8 cellular contexts compared by ENCODE assay signal in the genomic region with DNA sequence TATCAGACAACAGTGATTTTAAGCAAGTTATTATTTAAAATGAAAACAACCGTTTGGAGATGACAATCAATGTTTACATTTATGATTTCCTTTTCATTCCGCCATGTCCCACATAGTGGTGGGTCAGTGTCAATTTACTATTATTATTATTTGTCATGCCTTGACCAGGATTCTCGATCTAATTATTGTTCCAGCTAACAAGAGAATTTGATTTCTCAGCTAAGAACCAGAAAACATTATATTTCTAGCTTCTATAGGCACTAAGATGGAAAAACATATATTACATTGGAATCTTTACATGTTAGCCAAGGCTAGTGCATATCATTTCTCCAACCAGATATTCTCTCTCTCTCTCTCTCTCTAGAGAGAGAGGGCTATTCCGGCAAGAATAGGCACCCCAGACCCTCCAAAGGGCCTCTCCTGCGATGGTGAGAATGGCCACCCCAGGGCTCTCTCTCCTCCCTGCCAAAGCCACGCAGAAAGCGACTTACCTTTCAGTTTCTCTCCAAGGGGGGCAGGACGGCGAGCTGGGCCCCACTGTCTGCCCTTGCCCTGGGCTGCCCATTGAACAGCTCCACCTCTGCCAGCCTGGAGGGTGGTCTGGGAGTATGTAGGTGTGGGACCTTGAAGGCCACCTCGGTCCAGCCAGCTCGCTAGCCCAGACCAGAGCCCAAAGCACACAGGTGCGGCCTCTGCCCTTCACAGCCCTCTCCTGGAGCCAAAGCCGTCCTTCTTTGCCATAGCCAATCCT. TPM values are rescaled to one million over a fixed set of nuclear protein-coding genes. Genes with fewer than 3 reads are reported as not detected.
DNase-seq lines count a peak whose midpoint lies in the region; ATAC-seq and TF ChIP-seq lines count a peak whose summit lies in the region.

No MANE protein-coding gene starts in this region.

- H3K79me2 ChIP-seq in neural progenitor cell (ENCODE audit: low read depth), result no peaks in the 10 kb centered on the region

- peak overlapping the region in 3 of 4 donors; percentile 47 to 81 (median 50) for H3K4me3 Mint-ChIP-seq in CD4-positive, CD25-positive, alpha-beta regulatory T cell
- H3K4me3 Mint-ChIP-seq in brain (peak overlapping the region; percentile 45 to 92 (median 83)), neural progenitor cell (no peak overlapping the region)

- no peaks in the 10 kb centered on the region for H3K36me3 Mint-ChIP-seq in CD4-positive, CD25-positive, alpha-beta regulatory T cell
- H3K36me3 Mint-ChIP-seq in brain, result peaks cover 9% of the 10 kb centered on the region
- H3K36me3 Mint-ChIP-seq in neural progenitor cell, result peaks cover 2% of the 10 kb centered on the region

- peaks cover 9 to 50% (median 23%) of the 10 kb centered on the region in 4 donors for H3K4me1 Mint-ChIP-seq in CD4-positive, CD25-positive, alpha-beta regulatory T cell
- H3K4me1 Mint-ChIP-seq in brain, result peaks cover 28% of the 10 kb centered on the region
- peaks cover 5% of the 10 kb centered on the region for H3K4me1 Mint-ChIP-seq in neural progenitor cell

- H3K9me3 Mint-ChIP-seq in CD4-positive, CD25-positive, alpha-beta regulatory T cell, result peaks cover 0 to 7% (median 0%) of the 10 kb centered on the region in 7 donors
- peaks cover 0 to 34% (median 9%) of the 10 kb centered on the region in 5 experiments for H3K9me3 Mint-ChIP-seq in brain
- H3K9me3 Mint-ChIP-seq in neural progenitor cell, result peaks cover 28% of the 10 kb centered on the region

- H3K27ac ChIP-seq in CD4-positive, CD25-positive, alpha-beta regulatory T cell (ENCODE audit: insufficient read depth, low read length, poor library complexity, severe bottlenecking), result no peak overlapping the region
- H3K27ac ChIP-seq in neural progenitor cell, result no peak overlapping the region

- no peaks in the 10 kb centered on the region for H3F3A ChIP-seq in neural progenitor cell (ENCODE audit: low read depth)

- H3K27ac Mint-ChIP-seq in CD4-positive, CD25-positive, alpha-beta regulatory T cell, result no peak overlapping the region
- H3K27ac Mint-ChIP-seq in brain (peak overlapping the region in 2 of 5 experiments; percentile 77 to 90), neural progenitor cell (no peak overlapping the region)

- no peak overlapping the region for H2AFZ ChIP-seq in neural progenitor cell (replicated peaks)

- no peak for DNase-seq in CD4-positive, CD25-positive, alpha-beta regulatory T cell
- DNase-seq in neural progenitor cell (ENCODE audit: low spot score) (no peak), putamen (ENCODE audit: low spot score) (no peak), G401 (ENCODE audit: low spot score) (no peak), mesenteric fat pad (ENCODE audit: low spot score) (no peak), NCI-H1436 (lab: John Stamatoyannopoulos, UW) (no peak)

- H3K27me3 Mint-ChIP-seq in CD4-positive, CD25-positive, alpha-beta regulatory T cell, result peaks cover 88% of the 10 kb centered on the region
- peaks cover 100% of the 10 kb centered on the region for H3K27me3 Mint-ChIP-seq in brain
- peaks cover 95% of the 10 kb centered on the region for H3K27me3 Mint-ChIP-seq in neural progenitor cell (ENCODE audit: insufficient read depth, low read depth)

- in situ Hi-C loops in G401 (cut with HindIII; ENCODE audit: low sequenced_read_pairs), result no loop called here

- peaks cover 56% of the 10 kb centered on the region for H3K27me3 ChIP-seq in CD4-positive, CD25-positive, alpha-beta regulatory T cell (ENCODE audit: control insufficient read depth, insufficient read depth, low read length)
- peaks cover 100% of the 10 kb centered on the region for H3K27me3 ChIP-seq in neural progenitor cell

- no peak overlapping the region for H3K9ac ChIP-seq in neural progenitor cell

- peaks cover 37% of the 10 kb centered on the region for H3K4me1 ChIP-seq in CD4-positive, CD25-positive, alpha-beta regulatory T cell (ENCODE audit: control insufficient read depth, insufficient read depth, low read length, poor library complexity, severe bottlenecking)
- H3K4me1 ChIP-seq in neural progenitor cell, result no peaks in the 10 kb centered on the region

- ATAC-seq in CD4-positive, CD25-positive, alpha-beta regulatory T cell (ENCODE audit: low read depth in 2 of 2), result no peak
- ATAC-seq in HG03460 (IDR thresholded peaks at IDR 0.05; ENCODE audit: unreplicated experiment), result peak; percentile 13

- H3K9me3 ChIP-seq in CD4-positive, CD25-positive, alpha-beta regulatory T cell (ENCODE audit: control insufficient read depth in 2 of 2, low read length in 2 of 2), result no peaks in the 10 kb centered on the region
- H3K9me3 ChIP-seq in neural progenitor cell (ENCODE audit: low read depth), result no peaks in the 10 kb centered on the region

- no peak overlapping the region for H3K4me2 ChIP-seq in neural progenitor cell

- no peaks in the 10 kb centered on the region for H3K36me3 ChIP-seq in CD4-positive, CD25-positive, alpha-beta regulatory T cell (ENCODE audit: control insufficient read depth, insufficient read depth, low read length)
- no peaks in the 10 kb centered on the region for H3K36me3 ChIP-seq in neural progenitor cell

- H4K20me1 ChIP-seq in neural progenitor cell (ENCODE audit: low read depth), result peaks cover 74% of the 10 kb centered on the region

- no peak for TF ChIP-seq CTCF in brain (conservative IDR thresholded peaks at IDR 0.05)
- no peak for TF ChIP-seq CTCF in neural progenitor cell (IDR thresholded peaks at IDR 0.05)

- no peak overlapping the region for H3K4me3 ChIP-seq in CD4-positive, CD25-positive, alpha-beta regulatory T cell (ENCODE audit: low read depth, low read length)
- peak overlapping the region; percentile 32 for H3K4me3 ChIP-seq in neural progenitor cell

RNA-seq across cellular contexts. Expression of a gene that starts 2.4 kb away (rescaled TPM):
- total RNA-seq in CD4-positive, CD25-positive, alpha-beta regulatory T cell, result not detected
- polyA plus RNA-seq in CD4-positive, CD25-positive, alpha-beta regulatory T cell, result under 1 TPM in 1 of 4 donors, not detected in 3; 0.13 TPM
- polyA plus RNA-seq in brain (ENCODE audit: insufficient read depth, low read depth, low replicate concordance), result 2.0 TPM
- total RNA-seq in neural progenitor cell (ENCODE audit: low replicate concordance) (not detected in 2 replicates), mesenteric fat pad (5.8 TPM)
- total RNA-seq in G401 (2014; rRNA removed; shearing (Covaris generic)), result 2.2 TPM in 1 of 2 replicates, not detected in the other

RNA-seq across cellular contexts. Expression of a gene that starts 2.4 kb away (rescaled TPM):
- not detected for total RNA-seq in CD4-positive, CD25-positive, alpha-beta regulatory T cell
- not detected for polyA plus RNA-seq in CD4-positive, CD25-positive, alpha-beta regulatory T cell
- polyA plus RNA-seq in brain (ENCODE audit: insufficient read depth, low read depth, low replicate concordance), result 14.9 TPM
- total RNA-seq in neural progenitor cell (ENCODE audit: low replicate concordance) (not detected in 2 replicates), mesenteric fat pad (3.1 TPM)
- total RNA-seq in G401 (2014; rRNA removed; shearing (Covaris generic)), result 5.1 TPM in 1 of 2 replicates, not detected in the other

RNA-seq across cellular contexts. Expression of a gene that starts 6.5 kb away (rescaled TPM):
- not detected for total RNA-seq in CD4-positive, CD25-positive, alpha-beta regulatory T cell
- polyA plus RNA-seq in CD4-positive, CD25-positive, alpha-beta regulatory T cell, result not detected
- polyA plus RNA-seq in brain (ENCODE audit: insufficient read depth, low read depth, low replicate concordance), result 1.3 TPM
- total RNA-seq in neural progenitor cell (ENCODE audit: low replicate concordance) (not detected in 2 replicates), mesenteric fat pad (7.5 TPM)
- total RNA-seq in G401 (2014; rRNA removed; shearing (Covaris generic)), result 4.4 and 7.1 TPM in 2 replicates

RNA-seq across cellular contexts. Expression of a gene that starts 6.5 kb away (rescaled TPM):
- total RNA-seq in CD4-positive, CD25-positive, alpha-beta regulatory T cell, result not detected
- not detected for polyA plus RNA-seq in CD4-positive, CD25-positive, alpha-beta regulatory T cell
- 25.3 TPM for polyA plus RNA-seq in brain (ENCODE audit: insufficient read depth, low read depth, low replicate concordance)
- not detected in 2 replicates for total RNA-seq in neural progenitor cell (ENCODE audit: low replicate concordance)
- total RNA-seq in G401 (2014; rRNA removed; shearing (Covaris generic)), result 0.81 and 1.6 TPM in 2 replicates
- 15.3 TPM for total RNA-seq in mesenteric fat pad

RNA-seq across cellular contexts. Expression of a gene that starts 15.3 kb away (rescaled TPM):
- 1.1 TPM for total RNA-seq in CD4-positive, CD25-positive, alpha-beta regulatory T cell
- under 1 TPM in 1 of 4 donors, not detected in 3; 0.20 TPM for polyA plus RNA-seq in CD4-positive, CD25-positive, alpha-beta regulatory T cell
- polyA plus RNA-seq in brain (ENCODE audit: insufficient read depth, low read depth, low replicate concordance), result 1.1 TPM
- total RNA-seq in neural progenitor cell (ENCODE audit: low replicate concordance) (not detected in 2 replicates), mesenteric fat pad (10.4 TPM)
- total RNA-seq in G401 (2014; rRNA removed; shearing (Covaris generic)), result 66.5 and 71.2 TPM in 2 replicates
